Comparison of ENCODE assay signal across 1 cellular context in the genomic region with DNA sequence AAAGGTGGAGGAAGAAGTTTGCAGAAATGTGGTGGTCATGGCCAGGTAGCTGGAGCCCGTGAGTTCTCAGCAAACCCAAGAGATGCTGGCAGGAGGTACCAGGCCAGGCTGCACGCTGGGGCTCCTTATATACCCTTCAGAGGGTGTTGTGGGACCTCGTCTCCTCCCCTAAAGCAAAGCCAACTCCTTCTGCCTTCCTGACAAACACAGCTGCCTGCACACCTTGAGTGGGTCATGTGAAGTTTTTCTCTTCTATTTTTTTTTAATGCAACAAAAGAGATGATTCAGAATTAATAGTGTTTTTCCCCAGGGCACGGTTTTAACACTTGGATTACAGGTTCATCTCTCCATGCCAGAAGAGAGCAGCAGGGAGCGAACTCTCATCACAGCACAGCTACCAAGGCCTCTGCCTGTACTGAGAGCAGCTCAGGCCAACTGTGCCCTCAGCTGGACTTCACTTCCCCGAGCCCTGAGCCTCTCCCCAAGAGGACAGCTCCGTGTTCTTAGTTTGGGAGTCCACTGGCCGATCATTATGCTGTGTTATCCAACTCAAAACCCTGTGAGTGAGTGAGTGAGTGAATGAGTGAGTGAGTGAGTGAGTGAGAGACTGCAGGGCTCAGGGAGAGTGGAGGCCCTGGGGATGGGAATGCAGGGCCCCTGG.
TF ChIP-seq lines count a peak whose summit lies in the region.

Gene KRT15, minus strand, starts transcription at position 102 of the 661 bp plus-strand sequence. Its CDS starts 63 bp downstream, at position 39.

TF ChIP-seq in HCT116, 20 proteins besides CTCF, POLR2A, EP300 and RAD21 (continued from another document):
- TF ChIP-seq FOSL1 (IDR thresholded peaks at IDR 0.05; ENCODE audit: low read depth) (no peak), EZH2phosphoT487 (IDR thresholded peaks at IDR 0.05; ENCODE audit: borderline replicate concordance) (no peak), SIN3A (IDR thresholded peaks at IDR 0.05; ENCODE audit: low read depth) (no peak)
